In genomic region chr9:128863647-128864046, GRCh38 we compare ENCODE assay signal across 9 cellular contexts. TPM values are rescaled to one million over a fixed set of nuclear protein-coding genes. Genes with fewer than 3 reads are reported as not detected.
DNase-seq lines count a peak whose midpoint lies in the region; ATAC-seq, FAIRE-seq and TF ChIP-seq lines count a peak whose summit lies in the region.
"Had no signal": no experiment of that assay in that cellular context is flagged by ENCODE, and none has a peak within 500 bp of the region (broad histone marks: within the 10 kb centered on the region; RNA-seq: fewer than 3 reads in every experiment).

No MANE protein-coding gene starts in this region.

- no peaks in the 10 kb centered on the region for H3K9me3 Mint-ChIP-seq in naive B cell
- H3K9me3 Mint-ChIP-seq in stimulated activated naive B cell treated with anti-CD40 and anti-IgM and Interleukin-4, amounts not matched to agents 10 μg/mL and 1 μg/mL and 100 μg/mL, for 72 hours, result no peaks in the 10 kb centered on the region
- H3K9me3 Mint-ChIP-seq: T-helper 1 cell treated with Interleukin-12 subunit alpha and Interleukin-12 subunit beta and Interleukin-4 antibody, amounts not matched to agents 30 μg/mL and 1 μg/mL, for 36 hours had no signal

- no peak overlapping the region for H3K9ac ChIP-seq in endothelial cell of umbilical vein (replicated peaks; ENCODE audit: extremely low read depth, insufficient read depth, low read length)

- peak; percentile 85 for FAIRE-seq in endothelial cell of umbilical vein (lab: Jason Lieb, UNC)

- H3K27me3 ChIP-seq in endothelial cell of umbilical vein (ENCODE audit: control insufficient read depth in 2 of 2, insufficient read depth in 2 of 2, low read length in 2 of 2), result no peaks in the 10 kb centered on the region

- peak; percentile 55 for DNase-seq in COLO829 (ENCODE audit: low spot score)
- peak; percentile 42 for DNase-seq in H4 (ENCODE audit: low spot score)
- DNase-seq in NCI-H82 (lab: John Stamatoyannopoulos, UW), result peak; percentile 86
- DNase-seq in activated CD8-positive, alpha-beta memory T cell treated with anti-CD3 and anti-CD28 coated beads for 4 hours (ENCODE audit: low read depth in 2 of 2), result peak; percentile 63 to 72
- DNase-seq in endothelial cell of umbilical vein (ENCODE audit: low read depth, low spot score), result peak; percentile 69
- DNase-seq in naive B cell, result peak; percentile 75
- peak; percentile 67 for DNase-seq in stimulated activated naive B cell treated with anti-CD40 and anti-IgM and Interleukin-4, amounts not matched to agents 10 μg/mL and 1 μg/mL and 100 μg/mL, for 72 hours

- H3K4me1 Mint-ChIP-seq in naive B cell, result peaks cover 0 to 10% (median 6%) of the 10 kb centered on the region in 3 donors
- H3K4me1 Mint-ChIP-seq in stimulated activated naive B cell treated with anti-CD40 and anti-IgM and Interleukin-4, amounts not matched to agents 10 μg/mL and 1 μg/mL and 100 μg/mL, for 72 hours, result peaks cover 7 to 8% of the 10 kb centered on the region in 2 donors

- dilution Hi-C loops in endothelial cell of umbilical vein (cut with MboI; ENCODE audit: extremely low pct_ligation_motif_present, low sequenced_read_pairs), result no loop called here

- peak; percentile 73 to 97 for TF ChIP-seq CTCF in endothelial cell of umbilical vein (IDR thresholded peaks at IDR 0.05; ENCODE audit: extremely low read depth in 1 of 2, insufficient read depth in 1 of 2, low read depth in 1 of 2, low read length in 2 of 2)

- H3K4me3 Mint-ChIP-seq in naive B cell, result no peak overlapping the region
- H3K4me3 Mint-ChIP-seq in stimulated activated naive B cell treated with anti-CD40 and anti-IgM and Interleukin-4, amounts not matched to agents 10 μg/mL and 1 μg/mL and 100 μg/mL, for 72 hours, result no peak overlapping the region
- H3K4me3 Mint-ChIP-seq: T-helper 1 cell treated with Interleukin-12 subunit alpha and Interleukin-12 subunit beta and Interleukin-4 antibody, amounts not matched to agents 30 μg/mL and 1 μg/mL, for 36 hours had no signal

- H3K79me2 ChIP-seq in endothelial cell of umbilical vein (ENCODE audit: control insufficient read depth, insufficient read depth, low read length), result no peaks in the 10 kb centered on the region

- intact Hi-C loops in endothelial cell of umbilical vein (cut with micrococcal nuclease), result loop anchor here (1.0 to 5.0 kb wide), 3 partner anchors 19 to 144 kb away; partner anchors contain the start of gene LRRC8A

- H3K27ac Mint-ChIP-seq in naive B cell, result peak overlapping the region in 5 of 6 donors; percentile 47 to 66 (median 54)
- peak overlapping the region; percentile 67 for H3K27ac Mint-ChIP-seq in stimulated activated naive B cell treated with anti-CD40 and anti-IgM and Interleukin-4, amounts not matched to agents 10 μg/mL and 1 μg/mL and 100 μg/mL, for 72 hours
- H3K27ac Mint-ChIP-seq: T-helper 1 cell treated with Interleukin-12 subunit alpha and Interleukin-12 subunit beta and Interleukin-4 antibody, amounts not matched to agents 30 μg/mL and 1 μg/mL, for 36 hours had no signal

- no peak overlapping the region for H2AFZ ChIP-seq in endothelial cell of umbilical vein (ENCODE audit: low read depth, low read length)

- no peak for TF ChIP-seq POLR2A in endothelial cell of umbilical vein (IDR thresholded peaks at IDR 0.05; ENCODE audit: low read depth, low read length)

- no peaks in the 10 kb centered on the region for H3K9me3 ChIP-seq in endothelial cell of umbilical vein (replicated peaks; ENCODE audit: control insufficient read depth, insufficient read depth, low read length)

- no peaks in the 10 kb centered on the region for H3K36me3 ChIP-seq in endothelial cell of umbilical vein (ENCODE audit: control insufficient read depth in 2 of 2, extremely low read depth in 1 of 2, insufficient read depth in 2 of 2, low read length in 2 of 2)

- no peaks in the 10 kb centered on the region for H3K27me3 Mint-ChIP-seq in naive B cell
- H3K27me3 Mint-ChIP-seq in stimulated activated naive B cell treated with anti-CD40 and anti-IgM and Interleukin-4, amounts not matched to agents 10 μg/mL and 1 μg/mL and 100 μg/mL, for 72 hours, result no peaks in the 10 kb centered on the region

- POLR2A ChIA-PET in endothelial cell of umbilical vein (lab: Charles Lee), result interaction anchor here (0.6 kb wide), 1 partner anchor 63 kb away, joined by 3 read pairs; no protein-coding TSS in a partner anchor

- no peak overlapping the region for H3K4me2 ChIP-seq in endothelial cell of umbilical vein (ENCODE audit: insufficient read depth, low read length)

- no peaks in the 10 kb centered on the region for H3K4me1 ChIP-seq in endothelial cell of umbilical vein (ENCODE audit: control insufficient read depth, extremely low read depth, insufficient read depth, low read length)

- no peaks in the 10 kb centered on the region for H3K36me3 Mint-ChIP-seq in naive B cell
- peaks cover 0 to 2% of the 10 kb centered on the region in 2 donors for H3K36me3 Mint-ChIP-seq in stimulated activated naive B cell treated with anti-CD40 and anti-IgM and Interleukin-4, amounts not matched to agents 10 μg/mL and 1 μg/mL and 100 μg/mL, for 72 hours

- no peaks in the 10 kb centered on the region for H3K9me1 ChIP-seq in endothelial cell of umbilical vein (replicated peaks; ENCODE audit: control insufficient read depth, extremely low read depth, insufficient read depth, low read length)

- H4K20me1 ChIP-seq in endothelial cell of umbilical vein (replicated peaks; ENCODE audit: control insufficient read depth, extremely low read depth, insufficient read depth, low read length), result no peaks in the 10 kb centered on the region

- H3K4me3 ChIP-seq in endothelial cell of umbilical vein (replicated peaks in 1 of 3; ENCODE audit: insufficient read depth in 1 of 3, low read depth in 1 of 3, low read length in 3 of 3), result no peak overlapping the region

- CTCF ChIA-PET in endothelial cell of umbilical vein (lab: Charles Lee), result interaction anchor here (0.6 to 8.9 kb wide), 17 partner anchors 11 to 293 kb away, joined by 3 to 146 read pairs (median 3); partner anchors contain the start of genes ENDOG, PHYHD1 and SH3GLB2

- BruUV-seq in endothelial cell of umbilical vein (replicated peaks; lab: Mats Ljungman, UMichigan), result no TSS peak

- ATAC-seq in naive B cell (ENCODE audit: low read depth in 2 of 2), result peak; percentile 93 to 94
- peak; percentile 97 for ATAC-seq in stimulated activated naive B cell treated with anti-CD40 and anti-IgM and Interleukin-4, amounts not matched to agents 10 μg/mL and 1 μg/mL and 100 μg/mL, for 72 hours (replicated peaks)
- no peak for ATAC-seq in HG02870 (IDR thresholded peaks at IDR 0.05; ENCODE audit: unreplicated experiment)

- H3K27ac ChIP-seq in endothelial cell of umbilical vein (ENCODE audit: insufficient read depth, low read depth, low read length), result no peak overlapping the region

RNA-seq across cellular contexts. Expression of gene KYAT1, which starts 18.1 kb away (rescaled TPM):
- 7.1 and 7.3 TPM in 2 replicates for total RNA-seq in H4 (2014; rRNA removed; shearing (Covaris generic))
- 7.2 and 8.0 TPM in 2 replicates for total RNA-seq in endothelial cell of umbilical vein
- polyA plus RNA-seq in endothelial cell of umbilical vein (9.6 and 10.3 TPM in 2 replicates), naive B cell (ENCODE audit: low read depth in 6 of 6) (1 to 10 TPM; 7.0 to 9.7 (median 8.5) TPM)
- polyA plus RNA-seq in endothelial cell of umbilical vein (2011; cell fraction: cytosol; rRNA removed), result 6.9 and 7.2 TPM in 2 replicates
- polyA plus RNA-seq in endothelial cell of umbilical vein (2011; cell fraction: nucleus; rRNA removed), result 27.0 and 28.9 TPM in 2 replicates
- 5.8 and 8.3 TPM in 2 replicates for polyA plus RNA-seq in endothelial cell of umbilical vein (2012)
- 6.1 and 8.5 TPM in 2 replicates for polyA minus RNA-seq in endothelial cell of umbilical vein
- polyA minus RNA-seq in endothelial cell of umbilical vein (2011; cell fraction: cytosol; rRNA and poly(A)+ RNA removed), result 11.5 TPM
- 5.9 and 7.1 TPM in 2 replicates for polyA minus RNA-seq in endothelial cell of umbilical vein (2011; cell fraction: nucleus; rRNA and poly(A)+ RNA removed)

RNA-seq across cellular contexts. Expression of gene LRRC8A, which starts 18.3 kb away (rescaled TPM):
- 17.8 and 26.8 TPM in 2 replicates for total RNA-seq in H4 (2014; rRNA removed; shearing (Covaris generic))
- total RNA-seq in endothelial cell of umbilical vein, result 99.6 and 126 TPM in 2 replicates
- polyA plus RNA-seq in endothelial cell of umbilical vein (129 and 134 TPM in 2 replicates), naive B cell (ENCODE audit: low read depth in 6 of 6) (10 to 100 TPM in 5 of 6 donors, 1 to 10 TPM in 1; 8.7 to 25.5 (median 14.6) TPM)
- polyA plus RNA-seq in endothelial cell of umbilical vein (2011; cell fraction: cytosol; rRNA removed), result 114 TPM in 2 replicates
- polyA plus RNA-seq in endothelial cell of umbilical vein (2011; cell fraction: nucleus; rRNA removed), result 66.6 and 67.7 TPM in 2 replicates
- 82.3 and 108 TPM in 2 replicates for polyA plus RNA-seq in endothelial cell of umbilical vein (2012)
- polyA minus RNA-seq in endothelial cell of umbilical vein, result 179 and 186 TPM in 2 replicates
- polyA minus RNA-seq in endothelial cell of umbilical vein (2011; cell fraction: cytosol; rRNA and poly(A)+ RNA removed), result 21.5 TPM
- 55.5 and 56.5 TPM in 2 replicates for polyA minus RNA-seq in endothelial cell of umbilical vein (2011; cell fraction: nucleus; rRNA and poly(A)+ RNA removed)

RNA-seq across cellular contexts. Expression of gene SPOUT1, which starts 34.1 kb away (rescaled TPM):
- 16.7 and 39.2 TPM in 2 replicates for total RNA-seq in H4 (2014; rRNA removed; shearing (Covaris generic))
- total RNA-seq in endothelial cell of umbilical vein, result 51.6 and 59.3 TPM in 2 replicates
- polyA plus RNA-seq in endothelial cell of umbilical vein (50.4 and 51.4 TPM in 2 replicates), naive B cell (ENCODE audit: low read depth in 6 of 6) (10 to 100 TPM; 38.6 to 60.4 (median 52.5) TPM)
- polyA plus RNA-seq in endothelial cell of umbilical vein (2011; cell fraction: cytosol; rRNA removed), result 34.2 and 38.7 TPM in 2 replicates
- 71.3 and 80.1 TPM in 2 replicates for polyA plus RNA-seq in endothelial cell of umbilical vein (2011; cell fraction: nucleus; rRNA removed)
- polyA plus RNA-seq in endothelial cell of umbilical vein (2012), result 35.6 and 37.8 TPM in 2 replicates
- polyA minus RNA-seq in endothelial cell of umbilical vein, result 31.5 and 35.9 TPM in 2 replicates
- polyA minus RNA-seq in endothelial cell of umbilical vein (2011; cell fraction: cytosol; rRNA and poly(A)+ RNA removed), result 27.5 TPM
- 14.3 and 17.9 TPM in 2 replicates for polyA minus RNA-seq in endothelial cell of umbilical vein (2011; cell fraction: nucleus; rRNA and poly(A)+ RNA removed)

RNA-seq across cellular contexts. Expression of gene ENDOG, which starts 45.3 kb away (rescaled TPM):
- total RNA-seq in H4 (2014; rRNA removed; shearing (Covaris generic)), result 13.5 and 17.4 TPM in 2 replicates
- 17.9 and 18.0 TPM in 2 replicates for total RNA-seq in endothelial cell of umbilical vein
- polyA plus RNA-seq in endothelial cell of umbilical vein, result 21.1 and 26.4 TPM in 2 replicates
- polyA plus RNA-seq in endothelial cell of umbilical vein (2011; cell fraction: cytosol; rRNA removed), result 15.2 and 16.0 TPM in 2 replicates
- 6.8 and 7.7 TPM in 2 replicates for polyA plus RNA-seq in endothelial cell of umbilical vein (2011; cell fraction: nucleus; rRNA removed)
- 7.2 and 9.2 TPM in 2 replicates for polyA plus RNA-seq in endothelial cell of umbilical vein (2012)
- polyA minus RNA-seq in endothelial cell of umbilical vein, result 6.4 and 7.1 TPM in 2 replicates
- 49.8 TPM for polyA minus RNA-seq in endothelial cell of umbilical vein (2011; cell fraction: cytosol; rRNA and poly(A)+ RNA removed)
- polyA minus RNA-seq in endothelial cell of umbilical vein (2011; cell fraction: nucleus; rRNA and poly(A)+ RNA removed), result 1.4 and 2.2 TPM in 2 replicates
- polyA plus RNA-seq in naive B cell (ENCODE audit: low read depth in 6 of 6), result 10 to 100 TPM in 4 of 6 donors, 1 to 10 TPM in 2; 5.0 to 17.8 (median 14.7) TPM

RNA-seq across cellular contexts. Expression of gene PHYHD1, which starts 57.1 kb away (rescaled TPM):
- not detected in 2 replicates for total RNA-seq in H4 (2014; rRNA removed; shearing (Covaris generic))
- total RNA-seq in endothelial cell of umbilical vein, result 0.30 and 1.8 TPM in 2 replicates
- 1.1 and 1.8 TPM in 2 replicates for polyA plus RNA-seq in endothelial cell of umbilical vein
- 0.77 and 1.2 TPM in 2 replicates for polyA plus RNA-seq in endothelial cell of umbilical vein (2011; cell fraction: cytosol; rRNA removed)
- polyA plus RNA-seq in endothelial cell of umbilical vein (2011; cell fraction: nucleus; rRNA removed), result 2.7 and 3.0 TPM in 2 replicates
- not detected in 2 replicates for polyA plus RNA-seq in endothelial cell of umbilical vein (2012)
- polyA minus RNA-seq in endothelial cell of umbilical vein, result 0.28 and 1.3 TPM in 2 replicates
- polyA minus RNA-seq in endothelial cell of umbilical vein (2011; cell fraction: cytosol; rRNA and poly(A)+ RNA removed), result not detected
- 1.6 and 1.7 TPM in 2 replicates for polyA minus RNA-seq in endothelial cell of umbilical vein (2011; cell fraction: nucleus; rRNA and poly(A)+ RNA removed)
- polyA plus RNA-seq in naive B cell (ENCODE audit: low read depth in 6 of 6), result under 1 TPM in 2 of 6 donors, not detected in 4; 0.34 to 0.39 TPM
